ENCODE assay signal across 8 cellular contexts in genomic region chr16:73068546-73069401, GRCh38. TPM values are rescaled to one million over a fixed set of nuclear protein-coding genes. Genes with fewer than 3 reads are reported as not detected.
DNase-seq lines count a peak whose midpoint lies in the region; ATAC-seq, FAIRE-seq and TF ChIP-seq lines count a peak whose summit lies in the region.

No MANE protein-coding gene starts in this region.

- H3K36me3 ChIP-seq in muscle layer of colon (ENCODE audit: insufficient read depth, low read length): no peaks in the 10 kb centered on the region

- DNase-seq in Caki2 (ENCODE audit: low read depth) (peak; percentile 85), NCI-H2227 (lab: John Stamatoyannopoulos, UW; ENCODE audit: unreplicated experiment) (peak; percentile 31), dorsolateral prefrontal cortex (no peak), NCI-H446 (lab: John Stamatoyannopoulos, UW) (no peak), GM12892 (ENCODE audit: insufficient read length) (no peak)
- DNase-seq in activated CD4-positive, alpha-beta memory T cell treated with anti-CD3 and anti-CD28 coated beads for 36 hours: no peak
- DNase-seq in naive thymus-derived CD8-positive, alpha-beta T cell: no peak

- no peak for ATAC-seq in naive thymus-derived CD8-positive, alpha-beta T cell

- H3K4me3 Mint-ChIP-seq in activated CD4-positive, alpha-beta memory T cell treated with anti-CD3 and anti-CD28 coated beads for 36 hours: no peak overlapping the region
- H3K4me3 Mint-ChIP-seq in naive thymus-derived CD8-positive, alpha-beta T cell: no peak overlapping the region

- CTCF ChIA-PET in activated CD4-positive, alpha-beta memory T cell treated with anti-CD3 and anti-CD28 coated beads for 36 hours (lab: Charles Lee): no interaction called here

- H3K27ac ChIP-seq in dorsolateral prefrontal cortex (peak overlapping the region in 53 of 59 donors; percentile 1 to 94 (median 75)), muscle layer of colon (ENCODE audit: low read depth, low read length) (peak overlapping the region; percentile 81)

- POLR2A ChIA-PET in activated CD4-positive, alpha-beta memory T cell treated with anti-CD3 and anti-CD28 coated beads for 36 hours (lab: Charles Lee): no interaction called here
- POLR2A ChIA-PET in naive thymus-derived CD8-positive, alpha-beta T cell (lab: Charles Lee): no interaction called here

- no peaks in the 10 kb centered on the region for H3K4me1 Mint-ChIP-seq in activated CD4-positive, alpha-beta memory T cell treated with anti-CD3 and anti-CD28 coated beads for 36 hours (ENCODE audit: low read depth)
- peaks cover 0 to 32% (median 5%) of the 10 kb centered on the region in 4 donors for H3K4me1 Mint-ChIP-seq in naive thymus-derived CD8-positive, alpha-beta T cell

- peaks cover 44% of the 10 kb centered on the region for H3K27me3 Mint-ChIP-seq in activated CD4-positive, alpha-beta memory T cell treated with anti-CD3 and anti-CD28 coated beads for 36 hours
- H3K27me3 Mint-ChIP-seq in naive thymus-derived CD8-positive, alpha-beta T cell: peaks cover 37 to 71% (median 59%) of the 10 kb centered on the region in 5 donors

- H3K9me3 ChIP-seq in muscle layer of colon (ENCODE audit: low read length): no peaks in the 10 kb centered on the region

- intact Hi-C loops in dorsolateral prefrontal cortex (cut with DNase I): no loop called here
- intact Hi-C loops in activated CD4-positive, alpha-beta memory T cell treated with anti-CD3 and anti-CD28 coated beads for 36 hours (cut with micrococcal nuclease): no loop called here

- no peak overlapping the region for H3K27ac Mint-ChIP-seq in activated CD4-positive, alpha-beta memory T cell treated with anti-CD3 and anti-CD28 coated beads for 36 hours
- H3K27ac Mint-ChIP-seq in naive thymus-derived CD8-positive, alpha-beta T cell: no peak overlapping the region

- H3K9ac ChIP-seq in muscle layer of colon (ENCODE audit: low read length): no peak overlapping the region

- no peak for TF ChIP-seq CTCF in dorsolateral prefrontal cortex (IDR thresholded peaks at IDR 0.05 in 54 of 56, conservative IDR thresholded peaks at IDR 0.05 in 2 of 56; ENCODE audit: low read depth in 1 of 56, partially characterized antibody in 56 of 56)

- H3K4me1 ChIP-seq in muscle layer of colon (ENCODE audit: insufficient read depth, low read length): peaks cover 49% of the 10 kb centered on the region

- H3K27me3 ChIP-seq in dorsolateral prefrontal cortex: peaks cover 5 to 67% (median 50%) of the 10 kb centered on the region in 45 donors
- no peaks in the 10 kb centered on the region for H3K27me3 ChIP-seq in muscle layer of colon (ENCODE audit: control insufficient read depth in 1 of 2, insufficient read depth in 2 of 2, low read length in 2 of 2)

- no peaks in the 10 kb centered on the region for H3K36me3 Mint-ChIP-seq in activated CD4-positive, alpha-beta memory T cell treated with anti-CD3 and anti-CD28 coated beads for 36 hours
- no peaks in the 10 kb centered on the region for H3K36me3 Mint-ChIP-seq in naive thymus-derived CD8-positive, alpha-beta T cell

- H3K9me3 Mint-ChIP-seq in activated CD4-positive, alpha-beta memory T cell treated with anti-CD3 and anti-CD28 coated beads for 36 hours: no peaks in the 10 kb centered on the region
- H3K9me3 Mint-ChIP-seq in naive thymus-derived CD8-positive, alpha-beta T cell: no peaks in the 10 kb centered on the region

- in situ Hi-C loops in Caki2 (cut with HindIII; ENCODE audit: low pct_unique_long_range_greater_than_20kb, low sequenced_read_pairs): no loop called here

- peak overlapping the region in 2 of 59 donors; percentile 5 for H3K4me3 ChIP-seq in dorsolateral prefrontal cortex
- H3K4me3 ChIP-seq in muscle layer of colon (ENCODE audit: low read depth in 1 of 2, low read length in 2 of 2): no peak overlapping the region

- TF ChIP-seq POLR2A in GM12892 (IDR thresholded peaks at IDR 0.05; ENCODE audit: low read depth, low read length): no peak

- no peak for FAIRE-seq in GM12892 (lab: Jason Lieb, UNC)

RNA-seq across cellular contexts. Expression of gene ZFHX3, which starts 20.8 kb away (rescaled TPM):
- 1.3 and 1.6 TPM in 2 replicates for total RNA-seq in Caki2 (2014; rRNA removed; shearing (Covaris generic); ENCODE audit: low replicate concordance)
- 10 to 100 TPM in 109 of 120 experiments, 1 to 10 TPM in 11; 7.3 to 24.4 (median 13.4) TPM for total RNA-seq in dorsolateral prefrontal cortex
- polyA plus RNA-seq in GM12892 (2012; ENCODE audit: missing spikeins): 4.2 TPM
- under 1 TPM; 0.21 to 0.68 TPM for total RNA-seq in activated CD4-positive, alpha-beta memory T cell treated with anti-CD3 and anti-CD28 coated beads for 36 hours
- under 1 TPM; 0.34 to 0.38 TPM for total RNA-seq in naive thymus-derived CD8-positive, alpha-beta T cell
- under 1 TPM in 1 of 3 donors, not detected in 2; 0.05 TPM for polyA plus RNA-seq in naive thymus-derived CD8-positive, alpha-beta T cell

Comparison
In these comparisons a context has a peak if more than half of its experiments do, and no peak if none do; other contexts are left out.
1. DNase-seq: peak in Caki2 (single experiment) and NCI-H2227 (single experiment); none in dorsolateral prefrontal cortex (0 of 10), NCI-H446 (0 of 2), GM12892 (single experiment), activated CD4-positive, alpha-beta memory T cell treated with anti-CD3 and anti-CD28 coated beads for 36 hours (single experiment) and naive thymus-derived CD8-positive, alpha-beta T cell (0 of 10).